1 cellular context compared by ENCODE assay signal in the genomic region with DNA sequence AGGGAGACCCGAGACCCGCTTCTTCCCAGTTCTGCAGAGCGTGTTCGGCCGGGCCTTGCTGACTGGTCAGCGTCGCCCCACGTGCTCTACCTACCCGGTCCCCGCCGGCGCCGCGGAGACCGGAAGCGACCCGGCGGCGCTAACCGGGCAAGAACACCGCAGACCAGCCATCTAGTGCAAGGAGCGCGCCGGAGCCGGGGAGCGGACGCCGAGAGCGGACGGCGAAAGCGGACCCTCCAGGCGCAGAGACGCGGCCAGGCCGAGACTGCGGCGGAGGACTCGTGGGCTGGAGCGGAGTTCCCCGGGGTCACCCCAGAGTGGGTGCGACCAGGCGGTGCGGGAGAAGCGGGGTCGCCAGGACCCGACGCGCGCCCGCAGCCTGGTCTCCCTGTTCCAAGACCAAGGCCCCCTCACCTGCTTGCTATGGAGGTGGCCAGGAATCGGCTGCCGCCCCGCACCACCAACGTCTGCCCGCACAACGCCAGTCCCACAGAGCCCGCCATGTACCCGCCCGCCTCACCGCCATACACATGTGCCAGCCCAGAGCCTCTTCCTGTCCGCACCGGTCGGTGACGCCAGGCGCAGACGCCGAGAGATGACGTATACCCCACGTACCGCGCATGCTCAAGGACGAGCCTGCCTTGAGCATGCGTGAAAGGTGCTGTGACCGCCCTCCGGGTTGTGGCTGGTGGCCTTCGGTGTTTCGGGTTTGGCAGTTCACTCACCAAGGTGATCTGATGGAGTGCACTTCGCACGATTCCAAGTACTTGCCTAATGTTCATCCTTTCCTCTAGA.
TF ChIP-seq lines count a peak whose summit lies in the region.

Gene WDR4 (minus strand): TSS at position 547 of the 795 bp plus-strand sequence. CDS start 44 bp downstream, at position 503.

TF ChIP-seq in K562, 482 proteins besides CTCF, POLR2A, EP300 and RAD21 (continued from another document and continues in another):
- TF ChIP-seq HINFP (tag; conservative IDR thresholded peaks at IDR 0.05; ENCODE audit: low read depth) (no peak), HMGN3 (IDR thresholded peaks at IDR 0.05; ENCODE audit: borderline replicate concordance, extremely low read depth, insufficient read length, low read depth, low read length) (peak; percentile 75), FOXK1 (CRISPR knock-in tag; IDR thresholded peaks at IDR 0.05; ENCODE audit: borderline replicate concordance) (peak; percentile 86; the same call in 1 of the 2 replicates), ZNF584 (CRISPR knock-in tag; IDR thresholded peaks at IDR 0.05; ENCODE audit: low read depth) (no peak), SMC3 (conservative IDR thresholded peaks at IDR 0.05; ENCODE audit: insufficient read depth, low read depth, low read length) (no peak), MAFK (IDR thresholded peaks at IDR 0.05; ENCODE audit: low read length) (no peak), TEAD1 (CRISPR knock-in tag; IDR thresholded peaks at IDR 0.05) (peak; percentile 4 to 42; a peak in 1 of 4 replicates), POLR3A (IDR thresholded peaks at IDR 0.05; ENCODE audit: borderline replicate concordance, extremely low read depth, insufficient read depth, insufficient read length) (no peak), MTA2 (IDR thresholded peaks at IDR 0.05; ENCODE audit: low read depth) (no peak), NFIX (CRISPR knock-in tag; IDR thresholded peaks at IDR 0.05; ENCODE audit: low read depth) (no peak), ZNF609 (CRISPR knock-in tag; IDR thresholded peaks at IDR 0.05; ENCODE audit: borderline replicate concordance) (no peak), RNF219 (CRISPR knock-in tag; IDR thresholded peaks at IDR 0.05) (no peak), ARID3A (IDR thresholded peaks at IDR 0.05; ENCODE audit: borderline replicate concordance, low read depth, low read length) (no peak), VEZF1 (CRISPR knock-in tag; IDR thresholded peaks at IDR 0.05) (no peak), ZNF12 (CRISPR knock-in tag; IDR thresholded peaks at IDR 0.05) (peak; percentile 58; the same call in 1 of the 2 replicates), NCOA1 (IDR thresholded peaks at IDR 0.05; ENCODE audit: low read depth) (0 out of 2 replicates have a peak, but pooled peaks have one; percentile 30), SMARCC2 (IDR thresholded peaks at IDR 0.05; ENCODE audit: low read depth) (no peak), PATZ1 (CRISPR knock-in tag; IDR thresholded peaks at IDR 0.05; ENCODE audit: borderline replicate concordance) (no peak), ZNF780A (CRISPR knock-in tag; IDR thresholded peaks at IDR 0.05) (no peak), KHSRP (IDR thresholded peaks at IDR 0.05) (peak; percentile 92), LCOR (CRISPR knock-in tag; IDR thresholded peaks at IDR 0.05) (peak; percentile 83), ZNF561 (CRISPR knock-in tag; conservative IDR thresholded peaks at IDR 0.05) (no peak), MEF2A (IDR thresholded peaks at IDR 0.05; ENCODE audit: control insufficient read depth, low read depth, low read length) (no peak), IRF9 (tag; IDR thresholded peaks at IDR 0.05) (no peak), MAFG (tag; conservative IDR thresholded peaks at IDR 0.05) (no peak), FOXP1 (CRISPR knock-in tag; IDR thresholded peaks at IDR 0.05) (no peak; the same call in 1 of the 2 replicates), SLC30A9 (CRISPR knock-in tag; IDR thresholded peaks at IDR 0.05) (0 out of 2 replicates have a peak, but pooled peaks have one; percentile 27), SP2 (IDR thresholded peaks at IDR 0.05; ENCODE audit: extremely low read depth, low read depth, low read length, poor library complexity, severe bottlenecking) (no peak), HDAC2 (IDR thresholded peaks at IDR 0.05) (peak; percentile 98), NCOA6 (IDR thresholded peaks at IDR 0.05) (no peak), SIN3A (IDR thresholded peaks at IDR 0.05; ENCODE audit: borderline replicate concordance in 2 of 2, control insufficient read depth in 1 of 2, low read depth in 2 of 2, low read length in 2 of 2) (peak; percentile 99 to 100), NFXL1 (CRISPR knock-in tag; IDR thresholded peaks at IDR 0.05) (no peak)
- TF ChIP-seq, protein P1, sequence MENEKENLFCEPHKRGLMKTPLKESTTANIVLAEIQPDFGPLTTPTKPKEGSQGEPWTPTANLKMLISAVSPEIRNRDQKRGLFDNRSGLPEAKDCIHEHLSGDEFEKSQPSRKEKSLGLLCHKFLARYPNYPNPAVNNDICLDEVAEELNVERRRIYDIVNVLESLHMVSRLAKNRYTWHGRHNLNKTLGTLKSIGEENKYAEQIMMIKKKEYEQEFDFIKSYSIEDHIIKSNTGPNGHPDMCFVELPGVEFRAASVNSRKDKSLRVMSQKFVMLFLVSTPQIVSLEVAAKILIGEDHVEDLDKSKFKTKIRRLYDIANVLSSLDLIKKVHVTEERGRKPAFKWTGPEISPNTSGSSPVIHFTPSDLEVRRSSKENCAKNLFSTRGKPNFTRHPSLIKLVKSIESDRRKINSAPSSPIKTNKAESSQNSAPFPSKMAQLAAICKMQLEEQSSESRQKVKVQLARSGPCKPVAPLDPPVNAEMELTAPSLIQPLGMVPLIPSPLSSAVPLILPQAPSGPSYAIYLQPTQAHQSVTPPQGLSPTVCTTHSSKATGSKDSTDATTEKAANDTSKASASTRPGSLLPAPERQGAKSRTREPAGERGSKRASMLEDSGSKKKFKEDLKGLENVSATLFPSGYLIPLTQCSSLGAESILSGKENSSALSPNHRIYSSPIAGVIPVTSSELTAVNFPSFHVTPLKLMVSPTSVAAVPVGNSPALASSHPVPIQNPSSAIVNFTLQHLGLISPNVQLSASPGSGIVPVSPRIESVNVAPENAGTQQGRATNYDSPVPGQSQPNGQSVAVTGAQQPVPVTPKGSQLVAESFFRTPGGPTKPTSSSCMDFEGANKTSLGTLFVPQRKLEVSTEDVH (IDR thresholded peaks at IDR 0.05; ENCODE audit: low read depth, partially characterized antibody) = peak; percentile 94
- TF ChIP-seq, protein P2, sequence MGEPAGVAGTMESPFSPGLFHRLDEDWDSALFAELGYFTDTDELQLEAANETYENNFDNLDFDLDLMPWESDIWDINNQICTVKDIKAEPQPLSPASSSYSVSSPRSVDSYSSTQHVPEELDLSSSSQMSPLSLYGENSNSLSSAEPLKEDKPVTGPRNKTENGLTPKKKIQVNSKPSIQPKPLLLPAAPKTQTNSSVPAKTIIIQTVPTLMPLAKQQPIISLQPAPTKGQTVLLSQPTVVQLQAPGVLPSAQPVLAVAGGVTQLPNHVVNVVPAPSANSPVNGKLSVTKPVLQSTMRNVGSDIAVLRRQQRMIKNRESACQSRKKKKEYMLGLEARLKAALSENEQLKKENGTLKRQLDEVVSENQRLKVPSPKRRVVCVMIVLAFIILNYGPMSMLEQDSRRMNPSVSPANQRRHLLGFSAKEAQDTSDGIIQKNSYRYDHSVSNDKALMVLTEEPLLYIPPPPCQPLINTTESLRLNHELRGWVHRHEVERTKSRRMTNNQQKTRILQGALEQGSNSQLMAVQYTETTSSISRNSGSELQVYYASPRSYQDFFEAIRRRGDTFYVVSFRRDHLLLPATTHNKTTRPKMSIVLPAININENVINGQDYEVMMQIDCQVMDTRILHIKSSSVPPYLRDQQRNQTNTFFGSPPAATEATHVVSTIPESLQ (CRISPR knock-in tag; IDR thresholded peaks at IDR 0.05) = peak; percentile 74
